ENCODE assay signal across 24 cellular contexts in the genomic region with DNA sequence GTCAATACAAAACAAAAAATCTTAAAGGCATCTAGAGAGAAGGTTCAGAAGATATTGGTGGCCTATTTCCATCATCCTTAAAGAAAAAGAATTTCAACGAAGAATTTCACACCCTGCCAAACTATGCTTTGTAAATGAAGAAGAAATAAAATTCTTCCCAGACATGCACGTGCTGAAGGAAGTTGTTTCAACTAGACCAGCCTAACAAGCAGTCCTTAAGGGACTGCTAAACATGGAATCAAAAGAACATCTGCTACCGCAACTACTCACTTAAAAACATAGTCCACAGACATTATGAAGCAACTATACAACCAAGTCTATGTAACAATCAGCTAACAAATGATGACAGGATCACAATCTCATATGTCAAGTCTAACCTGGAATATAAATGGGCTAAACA.
"Had no signal": no experiment of that assay in that cellular context is flagged by ENCODE, and none has a peak within 500 bp of the region (broad histone marks: within the 10 kb centered on the region; RNA-seq: fewer than 3 reads in every experiment).

No MANE protein-coding gene starts in this region.

- H3K27ac ChIP-seq: coronary artery, esophagus muscularis mucosa, foreskin keratinocyte, gastroesophageal sphincter, heart left ventricle, hepatocyte, left lung, lower lobe of right lung had no signal

- H3K27me3 Mint-ChIP-seq: naive B cell had no signal

- H3K4me1 Mint-ChIP-seq: immature natural killer cell, naive B cell had no signal

- H3K4me1 ChIP-seq: esophagus muscularis mucosa, foreskin keratinocyte, gastroesophageal sphincter, heart left ventricle, left lung, lower lobe of right lung had no signal

- H3K36me3 Mint-ChIP-seq: naive B cell had no signal

- H3K4me3 Mint-ChIP-seq: immature natural killer cell, mesothelial cell of epicardium, naive B cell had no signal

- H3K36me3 ChIP-seq: esophagus muscularis mucosa, gastroesophageal sphincter, heart left ventricle, left lung, lower lobe of right lung had no signal

- DNase-seq: dermis blood vessel endothelial cell; dorsolateral prefrontal cortex; effector CD4-positive, alpha-beta T cell; effector memory CD4-positive, alpha-beta T cell; foreskin keratinocyte; heart left ventricle; hypothalamus; immature natural killer cell; islet precursor cell; left cardiac atrium; left lung; left ventricle myocardium superior; lower lobe of right lung; mesenchymal stem cell; mucosa of descending colon; naive B cell had no signal

- FAIRE-seq: colon, endothelial cell of umbilical vein, frontal cortex had no signal

- H2AFZ ChIP-seq: hepatocyte had no signal

- H3K4me3 ChIP-seq: coronary artery, dorsolateral prefrontal cortex, esophagus muscularis mucosa, gastroesophageal sphincter, heart left ventricle, hepatocyte, left lung, lower lobe of right lung, mucosa of descending colon had no signal

- H3K27me3 ChIP-seq: dorsolateral prefrontal cortex, esophagus muscularis mucosa, foreskin keratinocyte, gastroesophageal sphincter, heart left ventricle, hepatocyte, left lung had no signal

- H3K79me2 ChIP-seq: hepatocyte had no signal

- H3K27ac Mint-ChIP-seq: immature natural killer cell, mesothelial cell of epicardium, naive B cell had no signal

- ATAC-seq: foreskin keratinocyte, gastroesophageal sphincter, heart left ventricle, left cardiac atrium, left lung, left ventricle myocardium superior, lower lobe of right lung, mucosa of descending colon had no signal

- H3K4me2 ChIP-seq: hepatocyte had no signal
